Comparison of ENCODE assay signal across 16 cellular contexts in the genomic region with DNA sequence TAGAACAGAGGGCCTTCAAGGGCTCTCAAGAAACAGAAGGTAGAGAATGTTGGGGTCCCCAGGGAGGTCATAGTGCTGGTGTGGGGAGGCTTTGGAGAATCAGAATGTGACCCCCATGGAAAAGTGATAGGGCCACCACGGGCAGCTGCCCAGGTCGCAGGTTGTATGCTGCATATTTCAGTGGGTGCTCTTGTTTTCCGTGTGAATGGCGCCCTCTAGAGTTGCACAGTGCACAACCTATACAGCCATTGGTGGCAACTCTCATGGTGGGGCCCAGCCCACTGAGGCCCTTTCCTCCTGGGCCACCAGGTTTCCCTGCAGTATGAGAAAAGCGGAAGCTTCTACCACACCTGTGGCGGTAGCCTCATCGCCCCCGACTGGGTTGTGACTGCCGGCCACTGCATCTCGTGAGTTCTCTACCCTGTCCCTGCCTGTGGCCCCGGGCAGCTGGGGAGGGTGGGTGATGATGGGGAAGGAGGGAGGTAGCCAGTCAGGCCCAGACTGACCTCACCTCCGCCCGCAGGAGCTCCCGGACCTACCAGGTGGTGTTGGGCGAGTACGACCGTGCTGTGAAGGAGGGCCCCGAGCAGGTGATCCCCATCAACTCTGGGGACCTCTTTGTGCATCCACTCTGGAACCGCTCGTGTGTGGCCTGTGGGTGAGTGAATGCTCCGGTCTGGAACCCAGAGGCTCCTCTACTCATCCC. TPM values are rescaled to one million over a fixed set of nuclear protein-coding genes. Genes with fewer than 3 reads are reported as not detected.
A peak's percentile ranks its signal among the peaks of the same experiment; 100 is the strongest.
DNase-seq lines count a peak whose midpoint lies in the region; ATAC-seq and TF ChIP-seq lines count a peak whose summit lies in the region.
"Not testable (repeated sequence)": the region's sequence is repeated elsewhere in the genome, so short reads cannot be mapped to it uniquely, and the experiment has no call there.
"Had no signal": no experiment of that assay in that cellular context is flagged by ENCODE, and none has a peak within 500 bp of the region (broad histone marks: within the 10 kb centered on the region; RNA-seq: fewer than 3 reads in every experiment).

No MANE protein-coding gene starts in this region.

- POLR2A ChIA-PET in activated CD4-positive, alpha-beta memory T cell treated with anti-CD3 and anti-CD28 coated beads for 36 hours (lab: Charles Lee), result not testable (repeated sequence)

- not testable (repeated sequence) for H3K9me3 ChIP-seq in body of pancreas, left lung, psoas muscle

- DNase-seq in GM23338 (ENCODE audit: low spot score); Right ventricle myocardium inferior (ENCODE audit: missing footprints); left lung; psoas muscle: not testable (repeated sequence)
- DNase-seq in NOMO-1 treated with DMSO at 0.1 percent for 48 hours (lab: John Stamatoyannopoulos, UW; ENCODE audit: unreplicated experiment), result peak; percentile 18
- peak; percentile 42 for DNase-seq in activated CD4-positive, alpha-beta memory T cell treated with anti-CD3 and anti-CD28 coated beads for 36 hours
- DNase-seq in body of pancreas, result peak in 3 of 4 donors; percentile 55 to 68 (median 60)

- H3K27me3 Mint-ChIP-seq in GM23338 (ENCODE audit: insufficient read depth, low read depth, poor library complexity); activated CD4-positive, alpha-beta memory T cell treated with anti-CD3 and anti-CD28 coated beads for 36 hours: not testable (repeated sequence)

- H3K36me3 Mint-ChIP-seq in GM23338 (ENCODE audit: low read depth); activated CD4-positive, alpha-beta memory T cell treated with anti-CD3 and anti-CD28 coated beads for 36 hours: not testable (repeated sequence)

- H3K4me3 Mint-ChIP-seq in GM23338; activated CD4-positive, alpha-beta memory T cell treated with anti-CD3 and anti-CD28 coated beads for 36 hours: not testable (repeated sequence)

- ATAC-seq in GM23338 (peak; percentile 89), Right ventricle myocardium inferior (peak; percentile 58), left lung (peak; percentile 80), psoas muscle (peak in 3 of 4 donors; percentile 68 to 76 (median 69))
- not testable (repeated sequence) for ATAC-seq in body of pancreas

- H3K4me1 ChIP-seq in GM23338 (ENCODE audit: insufficient read depth); left lung; psoas muscle: not testable (repeated sequence)
- peaks cover 28% of the 10 kb centered on the region for H3K4me1 ChIP-seq in body of pancreas

- CTCF ChIA-PET in activated CD4-positive, alpha-beta memory T cell treated with anti-CD3 and anti-CD28 coated beads for 36 hours (lab: Charles Lee), result interaction anchor here (1.0 kb wide), 1 partner anchor 298 kb away, joined by 4 read pairs; no protein-coding TSS in a partner anchor

- H4K20me1 ChIP-seq in GM23338 (replicated peaks; ENCODE audit: insufficient read depth), result not testable (repeated sequence)

- H3K9me2 ChIP-seq in GM23338 (ENCODE audit: insufficient read depth), result not testable (repeated sequence)

- not testable (repeated sequence) for H3F3A ChIP-seq in GM23338 (replicated peaks; ENCODE audit: low read depth)

- H3K36me3 ChIP-seq in GM23338 (ENCODE audit: insufficient read depth); body of pancreas (replicated peaks in 1 of 2; ENCODE audit: insufficient read depth in 1 of 2, low read depth in 2 of 2); left lung; psoas muscle (ENCODE audit: insufficient read depth in 1 of 2, low read depth in 1 of 2): not testable (repeated sequence)

- intact Hi-C loops in activated CD4-positive, alpha-beta memory T cell treated with anti-CD3 and anti-CD28 coated beads for 36 hours (cut with micrococcal nuclease), result loop anchor here (2.0 kb wide), 1 partner anchor 24 kb away; no protein-coding TSS in a partner anchor
- intact Hi-C loops in body of pancreas (cut with DNase I); Right ventricle myocardium inferior (cut with DNase I); left lung (cut with DNase I); psoas muscle (cut with DNase I): not testable (repeated sequence)

- WGBS in body of pancreas, 2 donors, result 20 to 27% methylated on average over 1 to 10 of the region's 21 CpGs
- WGBS in psoas muscle, 3 donors, result 63 to 69% (median 67%) methylated on average over 14 to 19 of the region's 21 CpGs

- not testable (repeated sequence) for H3K4me1 Mint-ChIP-seq in GM23338; activated CD4-positive, alpha-beta memory T cell treated with anti-CD3 and anti-CD28 coated beads for 36 hours (ENCODE audit: low read depth)

- H3K4me3 ChIP-seq in GM23338, left lung, psoas muscle: not testable (repeated sequence)
- peak overlapping the region in 1 of 2 donors; percentile 21 for H3K4me3 ChIP-seq in body of pancreas

- TF ChIP-seq POLR2A in body of pancreas (IDR thresholded peaks at IDR 0.05), result peak; percentile 25 to 53 (median 43)

- H3K27ac Mint-ChIP-seq in GM23338; activated CD4-positive, alpha-beta memory T cell treated with anti-CD3 and anti-CD28 coated beads for 36 hours: not testable (repeated sequence)

- not testable (repeated sequence) for H3K9me3 Mint-ChIP-seq in GM23338; activated CD4-positive, alpha-beta memory T cell treated with anti-CD3 and anti-CD28 coated beads for 36 hours

- H2AFZ ChIP-seq in GM23338, result not testable (repeated sequence)

- TF ChIP-seq CTCF in GM23338 (conservative IDR thresholded peaks at IDR 0.05; ENCODE audit: low read depth in 2 of 2); body of pancreas (IDR thresholded peaks at IDR 0.05); left lung (IDR thresholded peaks at IDR 0.05); psoas muscle (IDR thresholded peaks at IDR 0.05): not testable (repeated sequence)

- not testable (repeated sequence) for H3K79me2 ChIP-seq in GM23338 (replicated peaks; ENCODE audit: insufficient read depth)

- not testable (repeated sequence) for H3K27me3 ChIP-seq in GM23338 (ENCODE audit: insufficient read depth); body of pancreas; left lung; psoas muscle (ENCODE audit: insufficient read depth in 3 of 3, low read length in 2 of 3)

- H3K27ac ChIP-seq in GM23338 (ENCODE audit: low read depth); left lung; psoas muscle: not testable (repeated sequence)
- peak overlapping the region; percentile 22 to 62 (median 56) for H3K27ac ChIP-seq in body of pancreas

- H3K4me2 ChIP-seq in GM23338, result not testable (repeated sequence)

RNA-seq across cellular contexts. Expression of gene CELA3B, which starts 3.8 kb away (rescaled TPM):
- not detected in 2 replicates for total RNA-seq in GM23338 (2014; rRNA removed; shearing (Covaris generic))
- polyA plus RNA-seq in GM23338 (2016; fragmentation: Nextera tagmentation; extraction: Ambion mirVana) (not detected in 2 replicates), psoas muscle (under 1 TPM; 0.09 to 0.64 (median 0.24) TPM)
- not detected for total RNA-seq in activated CD4-positive, alpha-beta memory T cell treated with anti-CD3 and anti-CD28 coated beads for 36 hours
- total RNA-seq in body of pancreas (over 10,000 TPM; 12,815 to 27,120 TPM), Right ventricle myocardium inferior (not detected), left lung (not detected), psoas muscle (1 to 10 TPM in 1 of 4 donors, under 1 TPM in 1, not detected in 2; 0.42 to 1.7 TPM)
- total RNA-seq: CD4-positive, alpha-beta T cell; frontal cortex; H7; M059J; naive thymus-derived CD8-positive, alpha-beta T cell; SK-MEL-5; T-helper 2 cell treated with Interferon-gamma antibody and Interleukin-4, amounts not matched to agents 100 ng/mL and 5 ng/mL, for 36 hours; temporal lobe; vagina had no signal
- polyA plus RNA-seq: naive thymus-derived CD8-positive, alpha-beta T cell had no signal

RNA-seq across cellular contexts. Expression of gene CELA3A, which starts 20.8 kb away (rescaled TPM):
- not detected in 2 replicates for total RNA-seq in GM23338 (2014; rRNA removed; shearing (Covaris generic))
- not detected in 2 replicates for polyA plus RNA-seq in GM23338 (2016; fragmentation: Nextera tagmentation; extraction: Ambion mirVana)
- not detected for total RNA-seq in activated CD4-positive, alpha-beta memory T cell treated with anti-CD3 and anti-CD28 coated beads for 36 hours
- total RNA-seq in body of pancreas, result over 10,000 TPM; 37,316 to 51,622 TPM
- total RNA-seq in Right ventricle myocardium inferior, result not detected
- total RNA-seq in left lung, result not detected
- 1 to 10 TPM in 1 of 4 donors, under 1 TPM in 1, not detected in 2; 0.65 to 4.0 TPM for total RNA-seq in psoas muscle
- 1 to 10 TPM in 1 of 3 donors, under 1 TPM in 1, not detected in 1; 0.62 to 2.2 TPM for polyA plus RNA-seq in psoas muscle
- total RNA-seq: CD4-positive, alpha-beta T cell; frontal cortex; H7; M059J; naive thymus-derived CD8-positive, alpha-beta T cell; SK-MEL-5; T-helper 2 cell treated with Interferon-gamma antibody and Interleukin-4, amounts not matched to agents 100 ng/mL and 5 ng/mL, for 36 hours; temporal lobe; vagina had no signal
- polyA plus RNA-seq: naive thymus-derived CD8-positive, alpha-beta T cell had no signal

RNA-seq across cellular contexts. Expression of gene HSPG2, which starts 43.6 kb away (rescaled TPM):
- 47.8 and 70.8 TPM in 2 replicates for total RNA-seq in GM23338 (2014; rRNA removed; shearing (Covaris generic))
- polyA plus RNA-seq in GM23338 (2016; fragmentation: Nextera tagmentation; extraction: Ambion mirVana) (13.3 and 14.9 TPM in 2 replicates), psoas muscle (10 to 100 TPM; 24.5 to 74.8 (median 43.8) TPM)
- total RNA-seq in activated CD4-positive, alpha-beta memory T cell treated with anti-CD3 and anti-CD28 coated beads for 36 hours, result 1 to 10 TPM; 2.8 to 3.7 TPM
- total RNA-seq in body of pancreas (100 to 1,000 TPM in 1 of 2 donors, 10 to 100 TPM in 1; 87.7 to 179 TPM), Right ventricle myocardium inferior (269 TPM), left lung (100 to 1,000 TPM; 324 to 434 TPM), psoas muscle (100 to 1,000 TPM; 102 to 168 (median 135) TPM)

Comparison
In these comparisons a context has a peak if more than half of its experiments do, and no peak if none do; other contexts are left out.
1. RNA of gene CELA3B, which starts 3.8 kb away (total RNA-seq): 12,815 to 27,120 TPM in body of pancreas; 0.42 to 1.7 TPM in psoas muscle, not detected in left lung, not detected in GM23338, not detected in activated CD4-positive, alpha-beta memory T cell treated with anti-CD3 and anti-CD28 coated beads for 36 hours and not detected in Right ventricle myocardium inferior (single experiment); every median in the first group is over 1,000 times any median in the second.
2. RNA of gene CELA3A, which starts 20.8 kb away (total RNA-seq): 37,316 to 51,622 TPM in body of pancreas; 0.65 to 4.0 TPM in psoas muscle, not detected in activated CD4-positive, alpha-beta memory T cell treated with anti-CD3 and anti-CD28 coated beads for 36 hours, not detected in GM23338, not detected in Right ventricle myocardium inferior (single experiment) and not detected in left lung; every median in the first group is over 1,000 times any median in the second.
3. RNA of gene HSPG2, which starts 43.6 kb away (total RNA-seq): 324 to 434 TPM in left lung, 269 TPM in Right ventricle myocardium inferior (single experiment), 87.7 to 179 TPM in body of pancreas, 102 to 168 TPM in psoas muscle and 47.8 to 70.8 TPM in GM23338; 2.8 to 3.7 TPM in activated CD4-positive, alpha-beta memory T cell treated with anti-CD3 and anti-CD28 coated beads for 36 hours; every median in the first group is over 10 times any median in the second.